Comparison of ENCODE assay signal across 25 cellular contexts in the genomic region with DNA sequence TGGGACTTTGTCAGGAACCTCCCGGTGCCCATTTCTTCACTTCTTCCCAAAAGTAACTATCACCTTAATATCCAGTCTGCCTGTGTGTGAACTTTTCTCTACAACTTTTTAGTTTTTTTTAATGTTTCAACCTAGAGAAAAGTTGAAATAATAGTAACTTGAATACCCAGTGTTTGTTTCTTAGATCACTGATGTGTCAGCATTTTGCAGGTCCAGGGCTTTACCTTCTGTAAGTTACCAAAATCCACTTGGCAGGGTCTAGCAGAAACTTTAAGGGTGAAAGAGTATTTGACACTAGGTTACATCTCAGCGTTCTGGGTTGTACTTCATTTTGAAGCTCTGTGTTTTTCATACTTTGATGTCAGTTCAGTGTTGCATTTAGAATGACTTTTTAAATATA.
A peak's percentile ranks its signal among the peaks of the same experiment; 100 is the strongest.
DNase-seq lines count a peak whose midpoint lies in the region; ATAC-seq, FAIRE-seq and TF ChIP-seq lines count a peak whose summit lies in the region.
"Had no signal": no experiment of that assay in that cellular context is flagged by ENCODE, and none has a peak within 500 bp of the region (broad histone marks: within the 10 kb centered on the region; RNA-seq: fewer than 3 reads in every experiment).

No MANE protein-coding gene starts in this region.

- ATAC-seq in HepG2 (no peak), right lobe of liver (no peak), K562 (no peak), pancreas (no peak)
- ATAC-seq: GM12878 had no signal

- H3K79me2 ChIP-seq in HepG2 (ENCODE audit: insufficient read depth, low read length), result no peaks in the 10 kb centered on the region
- H3K79me2 ChIP-seq in K562 (ENCODE audit: control insufficient read depth, insufficient read depth, low read length), result no peaks in the 10 kb centered on the region
- no peaks in the 10 kb centered on the region for H3K79me2 ChIP-seq in smooth muscle cell (ENCODE audit: low read depth)

- DNase-seq in HepG2 (ENCODE audit: low spot score), result no peak
- no peak for DNase-seq in right lobe of liver
- no peak for DNase-seq in K562 (ENCODE audit: extremely low read depth in 1 of 4, low spot score in 3 of 4)
- no peak for DNase-seq in smooth muscle cell (lab: John Stamatoyannopoulos, UW; ENCODE audit: unreplicated experiment)
- DNase-seq in NCI-H2081 (lab: John Stamatoyannopoulos, UW), result no peak
- DNase-seq in pancreas, result no peak
- DNase-seq: ACHN; BE2C; C1 segment of cervical spinal cord; CD4-positive, alpha-beta memory T cell; CD4-positive, CD25-positive, alpha-beta regulatory T cell; CD8-positive, alpha-beta memory T cell; COR-L47; DMS 273 treated with DMSO at 0.1 percent for 48 hours; DMS153; DMS53; DMS79; DND-41; EL; GDM1 had no signal

- H3K4me1 ChIP-seq in HepG2 (ENCODE audit: insufficient read depth, low read length), result peaks cover 9% of the 10 kb centered on the region
- H3K4me1 ChIP-seq in right lobe of liver, result no peaks in the 10 kb centered on the region
- no peaks in the 10 kb centered on the region for H3K4me1 ChIP-seq in K562 (replicated peaks in 1 of 2; ENCODE audit: control insufficient read depth in 2 of 2, insufficient read depth in 2 of 2, low read length in 2 of 2)
- no peaks in the 10 kb centered on the region for H3K4me1 ChIP-seq in smooth muscle cell (ENCODE audit: low read depth)
- no peaks in the 10 kb centered on the region for H3K4me1 ChIP-seq in pancreas
- H3K4me1 ChIP-seq: BE2C had no signal

- no peaks in the 10 kb centered on the region for H3F3A ChIP-seq in smooth muscle cell (ENCODE audit: low read depth)

- TF ChIP-seq EP300 in HepG2 (IDR thresholded peaks at IDR 0.05; ENCODE audit: low read depth in 2 of 2, low read length in 2 of 2), result no peak
- no peak for TF ChIP-seq EP300 in HepG2 (CRISPR knock-in tag; IDR thresholded peaks at IDR 0.05; ENCODE audit: borderline replicate concordance)
- TF ChIP-seq EP300 in K562 (IDR thresholded peaks at IDR 0.05; ENCODE audit: low read length), result no peak

- no peaks in the 10 kb centered on the region for H3K36me3 ChIP-seq in HepG2 (replicated peaks in 1 of 2; ENCODE audit: control insufficient read depth in 1 of 2, insufficient read depth in 2 of 2, low read length in 2 of 2)
- H3K36me3 ChIP-seq in right lobe of liver, result no peaks in the 10 kb centered on the region
- H3K36me3 ChIP-seq in K562 (ENCODE audit: control insufficient read depth, insufficient read depth, low read length), result no peaks in the 10 kb centered on the region
- H3K36me3 ChIP-seq in smooth muscle cell (ENCODE audit: low read depth), result no peaks in the 10 kb centered on the region
- H3K36me3 ChIP-seq in pancreas, result no peaks in the 10 kb centered on the region
- H3K36me3 ChIP-seq: BE2C, BLaER1 had no signal

- POLR2A ChIA-PET in HepG2 (lab: Yijun Ruan, JAX), result no interaction called here
- POLR2A ChIA-PET in K562 (lab: Yijun Ruan, JAX), result no interaction called here

- H3K27ac ChIP-seq in HepG2 (ENCODE audit: extremely low read length, insufficient read depth, low read length) (no peak overlapping the region), right lobe of liver (no peak overlapping the region), K562 (ENCODE audit: extremely low read depth, low read depth, low read length) (no peak overlapping the region), smooth muscle cell (ENCODE audit: low read depth) (no peak overlapping the region), pancreas (no peak overlapping the region)
- H3K27ac ChIP-seq: 22Rv1, BLaER1 had no signal

- no peak overlapping the region for H3K4me3 ChIP-seq in HepG2 (replicated peaks in 1 of 3; ENCODE audit: insufficient read depth in 1 of 3, low read depth in 2 of 3, low read length in 3 of 3)
- no peak overlapping the region for H3K4me3 ChIP-seq in right lobe of liver
- H3K4me3 ChIP-seq in K562, result no peak overlapping the region
- no peak overlapping the region for H3K4me3 ChIP-seq in smooth muscle cell
- no peak overlapping the region for H3K4me3 ChIP-seq in pancreas
- H3K4me3 ChIP-seq: BLaER1, GM12878 had no signal

- H3K27me3 ChIP-seq in HepG2 (ENCODE audit: control insufficient read depth in 1 of 2, insufficient read depth in 2 of 2, low read length in 2 of 2), result no peaks in the 10 kb centered on the region
- H3K27me3 ChIP-seq in right lobe of liver, result no peaks in the 10 kb centered on the region
- H3K27me3 ChIP-seq in K562 (ENCODE audit: control insufficient read depth in 2 of 2, insufficient read depth in 2 of 2, low read length in 2 of 2), result no peaks in the 10 kb centered on the region
- no peaks in the 10 kb centered on the region for H3K27me3 ChIP-seq in smooth muscle cell (ENCODE audit: low read depth)
- H3K27me3 ChIP-seq in pancreas, result no peaks in the 10 kb centered on the region
- H3K27me3 ChIP-seq: BE2C, BLaER1 had no signal

- intact Hi-C loops in HepG2 (cut with micrococcal nuclease; ENCODE audit: unreplicated experiment) (no loop called here), right lobe of liver (cut with DNase I) (no loop called here), K562 (cut with micrococcal nuclease) (no loop called here), pancreas (cut with DNase I) (no loop called here)

- H4K20me1 ChIP-seq in HepG2 (ENCODE audit: insufficient read depth, low read length) (no peaks in the 10 kb centered on the region), K562 (replicated peaks; ENCODE audit: control insufficient read depth, insufficient read depth, low read length) (no peaks in the 10 kb centered on the region), smooth muscle cell (ENCODE audit: low read depth) (no peaks in the 10 kb centered on the region)
- H4K20me1 ChIP-seq: BLaER1 had no signal

- H2AFZ ChIP-seq in HepG2 (ENCODE audit: low read length), result no peak overlapping the region
- H2AFZ ChIP-seq in K562 (ENCODE audit: low read depth, low read length), result peak overlapping the region; percentile 21; the same call in 1 of the 2 replicates
- peak overlapping the region; percentile 20 for H2AFZ ChIP-seq in smooth muscle cell (ENCODE audit: low read depth)

- TF ChIP-seq CTCF in HepG2 (CRISPR knock-in tag; IDR thresholded peaks at IDR 0.05) (no peak), right lobe of liver (IDR thresholded peaks at IDR 0.05) (no peak), K562 (IDR thresholded peaks at IDR 0.05 in 2 of 3, conservative IDR thresholded peaks at IDR 0.05 in 1 of 3; ENCODE audit: insufficient read depth in 2 of 3, low read depth in 1 of 3, low read length in 3 of 3) (no peak), smooth muscle cell (IDR thresholded peaks at IDR 0.05; ENCODE audit: borderline replicate concordance, insufficient read depth, poor library complexity, severe bottlenecking) (no peak), pancreas (IDR thresholded peaks at IDR 0.05) (no peak)

- H3K9ac ChIP-seq in HepG2 (ENCODE audit: insufficient read depth, low read depth, low read length) (no peak overlapping the region), K562 (ENCODE audit: insufficient read depth in 1 of 2, low read depth in 2 of 2, low read length in 2 of 2) (no peak overlapping the region), smooth muscle cell (ENCODE audit: low read depth) (no peak overlapping the region)
- H3K9ac ChIP-seq: BLaER1 had no signal

- CTCF ChIA-PET in HepG2 (lab: Yijun Ruan, JAX; ENCODE audit: low intra/inter-chr PET ratio, low total read pairs), result no interaction called here
- CTCF ChIA-PET in K562 (lab: Yijun Ruan, JAX; ENCODE audit: low intra/inter-chr PET ratio), result no interaction called here

- TF ChIP-seq RAD21 in HepG2 (CRISPR knock-in tag; IDR thresholded peaks at IDR 0.05) (no peak), K562 (CRISPR knock-in tag; conservative IDR thresholded peaks at IDR 0.05 in 1 of 2, IDR thresholded peaks at IDR 0.05 in 1 of 2) (no peak)

- TF ChIP-seq POLR2A in HepG2 (IDR thresholded peaks at IDR 0.05; ENCODE audit: insufficient read depth in 1 of 2, low read depth in 2 of 2, low read length in 2 of 2) (no peak), right lobe of liver (IDR thresholded peaks at IDR 0.05) (no peak), K562 (conservative IDR thresholded peaks at IDR 0.05) (no peak)

- in situ Hi-C loops in HepG2 (cut with HindIII; ENCODE audit: extremely low pct_ligation_motif_present, low pct_unique_long_range_greater_than_20kb), result no loop called here
- in situ Hi-C loops in K562 (cut with MboI), result no loop called here

- H3K4me2 ChIP-seq in HepG2 (ENCODE audit: low read depth, low read length), result no peak overlapping the region
- H3K4me2 ChIP-seq in K562 (ENCODE audit: insufficient read depth, low read length), result no peak overlapping the region
- no peak overlapping the region for H3K4me2 ChIP-seq in smooth muscle cell
- H3K4me2 ChIP-seq: BLaER1 had no signal

- BruUV-seq in HepG2 (replicated peaks; lab: Mats Ljungman, UMichigan) (no TSS peak), K562 (replicated peaks; lab: Mats Ljungman, UMichigan) (no TSS peak)

- no peaks in the 10 kb centered on the region for H3K9me3 ChIP-seq in HepG2 (ENCODE audit: low read length)
- no peaks in the 10 kb centered on the region for H3K9me3 ChIP-seq in right lobe of liver
- no peaks in the 10 kb centered on the region for H3K9me3 ChIP-seq in K562 (replicated peaks; ENCODE audit: control insufficient read depth, insufficient read depth, low read depth, low read length)
- H3K9me3 ChIP-seq in smooth muscle cell (replicated peaks; ENCODE audit: low read depth), result no peaks in the 10 kb centered on the region
- H3K9me3 ChIP-seq in pancreas, result no peaks in the 10 kb centered on the region
- H3K9me3 ChIP-seq: BE2C had no signal

- H3K9me1 ChIP-seq in K562 (ENCODE audit: control insufficient read depth, insufficient read depth, low read length), result no peaks in the 10 kb centered on the region

- 92% methylated on average over 2 of the region's 2 CpGs for WGBS in HepG2 (ENCODE audit: low lambda C conversion rate)
- WGBS in right lobe of liver (ENCODE audit: insufficient coverage, low coverage, low lambda C conversion rate, missing lambda C conversion rate), result 94% methylated on average over 2 of the region's 2 CpGs
- 70% methylated on average over 2 of the region's 2 CpGs for WGBS in K562 (ENCODE audit: insufficient coverage, low coverage, missing lambda C conversion rate)
- WGBS in smooth muscle cell (ENCODE audit: low lambda C conversion rate), result 99% methylated on average over 2 of the region's 2 CpGs
- 77 to 83% methylated on average over 2 of the region's 2 CpGs for WGBS in pancreas, 2 donors

- FAIRE-seq in HepG2 (lab: Jason Lieb, UNC) (no peak), K562 (lab: Jason Lieb, UNC) (no peak), pancreas (lab: Jason Lieb, UNC) (no peak)
- FAIRE-seq: GM12878, GM12892, GM18507 had no signal

TF ChIP-seq in HepG2, 621 proteins besides CTCF, POLR2A, EP300 and RAD21:
- TF ChIP-seq MAFK (conservative IDR thresholded peaks at IDR 0.05 in 1 of 2, IDR thresholded peaks at IDR 0.05 in 1 of 2; ENCODE audit: low read length in 2 of 2), result peak; percentile 23 to 55; a peak in 2 of 4 replicates
- peak; percentile 21; the same call in 1 of the 2 replicates for TF ChIP-seq MAFF (IDR thresholded peaks at IDR 0.05; ENCODE audit: low read depth, low read length)
- no peak for TF ChIP-seq ATM (IDR thresholded peaks at IDR 0.05; ENCODE audit: borderline replicate concordance)

TF ChIP-seq in K562, 482 proteins besides CTCF, POLR2A, EP300 and RAD21 (continues in another document):
- TF ChIP-seq SMARCA5 (IDR thresholded peaks at IDR 0.05), result no peak

Comparison
In these comparisons a context has a peak if more than half of its experiments do, and no peak if none do; other contexts are left out.
1. Of the 241 proteins assayed by ChIP-seq in both HepG2 and K562: peak only in HepG2: none; only in K562: none; in both: MAFF and MAFK; in neither: 239.